Comparison of ENCODE assay signal across 18 cellular contexts in genomic region chr9:128715436-128715750, GRCh38. TPM values are rescaled to one million over a fixed set of nuclear protein-coding genes. Genes with fewer than 3 reads are reported as not detected.
DNase-seq lines count a peak whose midpoint lies in the region; ATAC-seq, FAIRE-seq and TF ChIP-seq lines count a peak whose summit lies in the region.
"Had no signal": no experiment of that assay in that cellular context is flagged by ENCODE, and none has a peak within 500 bp of the region (broad histone marks: within the 10 kb centered on the region; RNA-seq: fewer than 3 reads in every experiment).

No MANE protein-coding gene starts in this region.

- 100% methylated on average over 1 of the region's 6 CpGs for WGBS in right lobe of liver (ENCODE audit: insufficient coverage, low coverage, low lambda C conversion rate, missing lambda C conversion rate)
- 100% methylated on average over 6 of the region's 6 CpGs for WGBS in HepG2 (ENCODE audit: low lambda C conversion rate)

- no TSS peak for BruUV-seq in HepG2 (replicated peaks; lab: Mats Ljungman, UMichigan)

- H3K4me1 ChIP-seq in right lobe of liver (no peaks in the 10 kb centered on the region), HepG2 (ENCODE audit: insufficient read depth, low read length) (peaks cover 10% of the 10 kb centered on the region)
- H3K4me1 ChIP-seq: BE2C, SJSA1 had no signal

- no peak for TF ChIP-seq EP300 in HepG2 (IDR thresholded peaks at IDR 0.05; ENCODE audit: low read depth in 2 of 2, low read length in 2 of 2)
- no peak for TF ChIP-seq EP300 in HepG2 (CRISPR knock-in tag; IDR thresholded peaks at IDR 0.05; ENCODE audit: borderline replicate concordance)

- no peak overlapping the region for H3K9ac ChIP-seq in HepG2 (ENCODE audit: insufficient read depth, low read depth, low read length)

- H3K27ac ChIP-seq in right lobe of liver (no peak overlapping the region), HepG2 (ENCODE audit: extremely low read length, insufficient read depth, low read length) (no peak overlapping the region), coronary artery (no peak overlapping the region)
- H3K27ac ChIP-seq: SJSA1 had no signal

- TF ChIP-seq CTCF in right lobe of liver (IDR thresholded peaks at IDR 0.05) (no peak), HepG2 (CRISPR knock-in tag; IDR thresholded peaks at IDR 0.05) (no peak), coronary artery (IDR thresholded peaks at IDR 0.05) (no peak)

- no peak overlapping the region for H3K4me2 ChIP-seq in HepG2 (ENCODE audit: low read depth, low read length)

- no peak for FAIRE-seq in HepG2 (lab: Jason Lieb, UNC)
- FAIRE-seq: GM19239, H1 had no signal

- no peak for TF ChIP-seq RAD21 in HepG2 (CRISPR knock-in tag; IDR thresholded peaks at IDR 0.05)

- in situ Hi-C loops in HepG2 (cut with HindIII; ENCODE audit: extremely low pct_ligation_motif_present, low pct_unique_long_range_greater_than_20kb) = no loop called here

- TF ChIP-seq POLR2A in right lobe of liver (IDR thresholded peaks at IDR 0.05) (no peak), HepG2 (IDR thresholded peaks at IDR 0.05; ENCODE audit: insufficient read depth in 1 of 2, low read depth in 2 of 2, low read length in 2 of 2) (no peak)

- H3K4me3 ChIP-seq in right lobe of liver (no peak overlapping the region), HepG2 (replicated peaks in 1 of 3; ENCODE audit: insufficient read depth in 1 of 3, low read depth in 2 of 3, low read length in 3 of 3) (no peak overlapping the region), coronary artery (no peak overlapping the region)
- H3K4me3 ChIP-seq: SJSA1 had no signal

- no peaks in the 10 kb centered on the region for H3K9me3 ChIP-seq in right lobe of liver
- H3K9me3 ChIP-seq in HepG2 (ENCODE audit: low read length) = no peaks in the 10 kb centered on the region
- H3K9me3 ChIP-seq: BE2C, SJSA1 had no signal

- POLR2A ChIA-PET in HepG2 (lab: Yijun Ruan, JAX) = no interaction called here

- no peak for ATAC-seq in right lobe of liver
- ATAC-seq in HepG2 = no peak

- peak in 2 of 3 donors; percentile 4 to 7 for DNase-seq in right lobe of liver
- DNase-seq in HepG2 (ENCODE audit: low spot score) = no peak
- DNase-seq in coronary artery (ENCODE audit: low spot score) = peak; percentile 17
- no peak for DNase-seq in NCI-H2081 treated with DMSO at 0.1 percent for 48 hours (lab: John Stamatoyannopoulos, UW)
- DNase-seq in NK-92 treated with Interleukin-12 subunit alpha and Interleukin-12 subunit beta, amount 100 ng/mL, for 24 hours (lab: John Stamatoyannopoulos, UW) = no peak
- DNase-seq: BE2C; CD4-positive, CD25-positive, alpha-beta regulatory T cell; EL; GF-D8; MM.1S; NCI-H1092; NCI-H1436 treated with DMSO at 0.1 percent for 48 hours; NCI-H1930; NCI-H2227 treated with DMSO at 0.1 percent for 48 hours; NCI-H510A had no signal

- intact Hi-C loops in right lobe of liver (cut with DNase I) = no loop called here
- intact Hi-C loops in HepG2 (cut with micrococcal nuclease; ENCODE audit: unreplicated experiment) = no loop called here

- H3K27me3 ChIP-seq in right lobe of liver (no peaks in the 10 kb centered on the region), HepG2 (ENCODE audit: control insufficient read depth in 1 of 2, insufficient read depth in 2 of 2, low read length in 2 of 2) (no peaks in the 10 kb centered on the region)
- H3K27me3 ChIP-seq: BE2C, SJSA1 had no signal

- H3K79me2 ChIP-seq in HepG2 (ENCODE audit: insufficient read depth, low read length) = no peaks in the 10 kb centered on the region

- no peaks in the 10 kb centered on the region for H4K20me1 ChIP-seq in HepG2 (ENCODE audit: insufficient read depth, low read length)

- H2AFZ ChIP-seq in HepG2 (ENCODE audit: low read length) = no peak overlapping the region

- H3K36me3 ChIP-seq in right lobe of liver (no peaks in the 10 kb centered on the region), HepG2 (replicated peaks in 1 of 2; ENCODE audit: control insufficient read depth in 1 of 2, insufficient read depth in 2 of 2, low read length in 2 of 2) (peaks cover 7 to 19% of the 10 kb centered on the region in 2 experiments; a peak in 3 of 5 replicates)
- H3K36me3 ChIP-seq: BE2C had no signal

- CTCF ChIA-PET in HepG2 (lab: Yijun Ruan, JAX; ENCODE audit: low intra/inter-chr PET ratio, low total read pairs) = no interaction called here

RNA-seq across cellular contexts. Expression of gene ZDHHC12, which starts 8.5 kb away (rescaled TPM):
- total RNA-seq in right lobe of liver (10 to 100 TPM; 14.1 to 46.1 (median 22.7) TPM), HepG2 (2016; rRNA removed; fragmentation: Illumina TruSeq; extraction: Trizol) (18.3 and 28.0 TPM in 2 replicates)
- total RNA-seq in HepG2 (2016; cell fraction: cytosol; rRNA removed; fragmentation: Illumina TruSeq; extraction: Trizol; ENCODE audit: low read depth) = 51.5 and 53.9 TPM in 2 replicates
- total RNA-seq in HepG2 (2016; cell fraction: insoluble cytoplasmic fraction; rRNA removed; fragmentation: Illumina TruSeq; extraction: Trizol) = 16.7 and 27.4 TPM in 2 replicates
- 51.9 and 59.6 TPM in 2 replicates for total RNA-seq in HepG2 (2016; cell fraction: membrane; rRNA removed; fragmentation: Illumina TruSeq; extraction: Trizol)
- 16.4 and 20.2 TPM in 2 replicates for total RNA-seq in HepG2 (2016; cell fraction: nucleus; rRNA removed; fragmentation: Illumina TruSeq; extraction: Trizol)
- polyA plus RNA-seq in HepG2 (2011; rRNA removed) = 25.4 and 29.8 TPM in 2 replicates
- 15.9 and 40.6 TPM in 2 replicates for polyA plus RNA-seq in HepG2 (2011; cell fraction: cytosol; rRNA removed)
- polyA plus RNA-seq in HepG2 (2011; cell fraction: nucleus; rRNA removed) = 29.4 and 31.6 TPM in 2 replicates
- polyA plus RNA-seq in HepG2 (2012) = 11.6 and 12.2 TPM in 2 replicates
- 84.8 and 87.3 TPM in 2 replicates for polyA plus RNA-seq in HepG2 (2016; cell fraction: cytosol; fragmentation: Illumina TruSeq; extraction: Trizol; ENCODE audit: low read depth)
- 22.5 and 29.9 TPM in 2 replicates for polyA plus RNA-seq in HepG2 (2016; cell fraction: insoluble cytoplasmic fraction; fragmentation: Illumina TruSeq; extraction: Trizol; ENCODE audit: low read depth)
- polyA plus RNA-seq in HepG2 (2016; cell fraction: membrane; fragmentation: Illumina TruSeq; extraction: Trizol; ENCODE audit: low read depth) = 72.3 and 73.2 TPM in 2 replicates
- 36.7 and 39.0 TPM in 2 replicates for polyA plus RNA-seq in HepG2 (2016; cell fraction: nucleus; fragmentation: Illumina TruSeq; extraction: Trizol; ENCODE audit: insufficient read depth, low read depth)
- 29.6 and 45.3 TPM in 2 replicates for polyA minus RNA-seq in HepG2 (2011; rRNA and poly(A)+ RNA removed; ENCODE audit: low replicate concordance)
- 11.2 and 11.3 TPM in 2 replicates for polyA minus RNA-seq in HepG2 (2011; cell fraction: cytosol; rRNA and poly(A)+ RNA removed)
- polyA minus RNA-seq in HepG2 (2011; cell fraction: nucleus; rRNA and poly(A)+ RNA removed) = 6.6 and 8.6 TPM in 2 replicates

RNA-seq across cellular contexts. Expression of gene PKN3, which starts 13.1 kb away (rescaled TPM):
- total RNA-seq in right lobe of liver = 1 to 10 TPM in 5 of 6 experiments, under 1 TPM in 1; 0.81 to 4.9 (median 2.4) TPM
- 8.3 and 13.2 TPM in 2 replicates for total RNA-seq in HepG2 (2016; rRNA removed; fragmentation: Illumina TruSeq; extraction: Trizol)
- total RNA-seq in HepG2 (2016; cell fraction: cytosol; rRNA removed; fragmentation: Illumina TruSeq; extraction: Trizol; ENCODE audit: low read depth) = 3.5 and 3.9 TPM in 2 replicates
- 7.5 and 13.4 TPM in 2 replicates for total RNA-seq in HepG2 (2016; cell fraction: insoluble cytoplasmic fraction; rRNA removed; fragmentation: Illumina TruSeq; extraction: Trizol)
- 7.9 and 8.7 TPM in 2 replicates for total RNA-seq in HepG2 (2016; cell fraction: membrane; rRNA removed; fragmentation: Illumina TruSeq; extraction: Trizol)
- total RNA-seq in HepG2 (2016; cell fraction: nucleus; rRNA removed; fragmentation: Illumina TruSeq; extraction: Trizol) = 9.4 and 10.2 TPM in 2 replicates
- 9.2 and 10.5 TPM in 2 replicates for polyA plus RNA-seq in HepG2 (2011; rRNA removed)
- 7.2 and 10.2 TPM in 2 replicates for polyA plus RNA-seq in HepG2 (2011; cell fraction: cytosol; rRNA removed)
- polyA plus RNA-seq in HepG2 (2011; cell fraction: nucleus; rRNA removed) = 27.1 and 49.1 TPM in 2 replicates
- 5.4 and 6.9 TPM in 2 replicates for polyA plus RNA-seq in HepG2 (2012)
- 3.8 and 4.1 TPM in 2 replicates for polyA plus RNA-seq in HepG2 (2016; cell fraction: cytosol; fragmentation: Illumina TruSeq; extraction: Trizol; ENCODE audit: low read depth)
- 13.4 and 15.9 TPM in 2 replicates for polyA plus RNA-seq in HepG2 (2016; cell fraction: insoluble cytoplasmic fraction; fragmentation: Illumina TruSeq; extraction: Trizol; ENCODE audit: low read depth)
- 6.4 and 7.7 TPM in 2 replicates for polyA plus RNA-seq in HepG2 (2016; cell fraction: membrane; fragmentation: Illumina TruSeq; extraction: Trizol; ENCODE audit: low read depth)
- polyA plus RNA-seq in HepG2 (2016; cell fraction: nucleus; fragmentation: Illumina TruSeq; extraction: Trizol; ENCODE audit: insufficient read depth, low read depth) = 38.0 and 40.4 TPM in 2 replicates
- 23.6 and 48.2 TPM in 2 replicates for polyA minus RNA-seq in HepG2 (2011; rRNA and poly(A)+ RNA removed; ENCODE audit: low replicate concordance)
- 6.9 and 13.8 TPM in 2 replicates for polyA minus RNA-seq in HepG2 (2011; cell fraction: cytosol; rRNA and poly(A)+ RNA removed)
- 4.0 and 6.2 TPM in 2 replicates for polyA minus RNA-seq in HepG2 (2011; cell fraction: nucleus; rRNA and poly(A)+ RNA removed)

RNA-seq across cellular contexts. Expression of gene SET, which starts 26.4 kb away (rescaled TPM):
- total RNA-seq in right lobe of liver (100 to 1,000 TPM in 2 of 6 experiments, 10 to 100 TPM in 4; 57.4 to 110 (median 82.6) TPM), HepG2 (2016; rRNA removed; fragmentation: Illumina TruSeq; extraction: Trizol) (611 and 724 TPM in 2 replicates)
- 134 and 142 TPM in 2 replicates for total RNA-seq in HepG2 (2016; cell fraction: cytosol; rRNA removed; fragmentation: Illumina TruSeq; extraction: Trizol; ENCODE audit: low read depth)
- 623 and 704 TPM in 2 replicates for total RNA-seq in HepG2 (2016; cell fraction: insoluble cytoplasmic fraction; rRNA removed; fragmentation: Illumina TruSeq; extraction: Trizol)
- total RNA-seq in HepG2 (2016; cell fraction: membrane; rRNA removed; fragmentation: Illumina TruSeq; extraction: Trizol) = 360 and 385 TPM in 2 replicates
- total RNA-seq in HepG2 (2016; cell fraction: nucleus; rRNA removed; fragmentation: Illumina TruSeq; extraction: Trizol) = 226 and 251 TPM in 2 replicates
- 72.8 and 94.2 TPM in 2 replicates for polyA plus RNA-seq in HepG2 (2011; rRNA removed)
- polyA plus RNA-seq in HepG2 (2011; cell fraction: cytosol; rRNA removed) = 44.1 and 56.3 TPM in 2 replicates
- 48.5 and 49.6 TPM in 2 replicates for polyA plus RNA-seq in HepG2 (2011; cell fraction: nucleus; rRNA removed)
- polyA plus RNA-seq in HepG2 (2012) = 275 and 331 TPM in 2 replicates
- polyA plus RNA-seq in HepG2 (2016; cell fraction: cytosol; fragmentation: Illumina TruSeq; extraction: Trizol; ENCODE audit: low read depth) = 120 and 147 TPM in 2 replicates
- 668 and 723 TPM in 2 replicates for polyA plus RNA-seq in HepG2 (2016; cell fraction: insoluble cytoplasmic fraction; fragmentation: Illumina TruSeq; extraction: Trizol; ENCODE audit: low read depth)
- polyA plus RNA-seq in HepG2 (2016; cell fraction: membrane; fragmentation: Illumina TruSeq; extraction: Trizol; ENCODE audit: low read depth) = 247 and 252 TPM in 2 replicates
- 360 TPM in 2 replicates for polyA plus RNA-seq in HepG2 (2016; cell fraction: nucleus; fragmentation: Illumina TruSeq; extraction: Trizol; ENCODE audit: insufficient read depth, low read depth)
- 44.1 and 254 TPM in 2 replicates for polyA minus RNA-seq in HepG2 (2011; rRNA and poly(A)+ RNA removed; ENCODE audit: low replicate concordance)
- polyA minus RNA-seq in HepG2 (2011; cell fraction: cytosol; rRNA and poly(A)+ RNA removed) = 141 and 156 TPM in 2 replicates
- 82.4 and 87.9 TPM in 2 replicates for polyA minus RNA-seq in HepG2 (2011; cell fraction: nucleus; rRNA and poly(A)+ RNA removed)

RNA-seq across cellular contexts. Expression of gene ZER1, which starts 56.3 kb away (rescaled TPM):
- 10 to 100 TPM; 13.4 to 21.8 (median 16.0) TPM for total RNA-seq in right lobe of liver
- 7.7 and 9.1 TPM in 2 replicates for total RNA-seq in HepG2 (2016; rRNA removed; fragmentation: Illumina TruSeq; extraction: Trizol)
- total RNA-seq in HepG2 (2016; cell fraction: cytosol; rRNA removed; fragmentation: Illumina TruSeq; extraction: Trizol; ENCODE audit: low read depth) = 3.8 TPM in 2 replicates
- total RNA-seq in HepG2 (2016; cell fraction: insoluble cytoplasmic fraction; rRNA removed; fragmentation: Illumina TruSeq; extraction: Trizol) = 7.2 and 8.2 TPM in 2 replicates
- total RNA-seq in HepG2 (2016; cell fraction: membrane; rRNA removed; fragmentation: Illumina TruSeq; extraction: Trizol) = 8.5 and 8.7 TPM in 2 replicates
- total RNA-seq in HepG2 (2016; cell fraction: nucleus; rRNA removed; fragmentation: Illumina TruSeq; extraction: Trizol) = 5.5 and 5.8 TPM in 2 replicates
- polyA plus RNA-seq in HepG2 (2011; rRNA removed) = 40.0 and 43.9 TPM in 2 replicates
- 20.7 and 30.4 TPM in 2 replicates for polyA plus RNA-seq in HepG2 (2011; cell fraction: cytosol; rRNA removed)
- 40.7 and 47.4 TPM in 2 replicates for polyA plus RNA-seq in HepG2 (2011; cell fraction: nucleus; rRNA removed)
- 12.9 and 16.4 TPM in 2 replicates for polyA plus RNA-seq in HepG2 (2012)
- polyA plus RNA-seq in HepG2 (2016; cell fraction: cytosol; fragmentation: Illumina TruSeq; extraction: Trizol; ENCODE audit: low read depth) = 2.2 and 3.0 TPM in 2 replicates
- polyA plus RNA-seq in HepG2 (2016; cell fraction: insoluble cytoplasmic fraction; fragmentation: Illumina TruSeq; extraction: Trizol; ENCODE audit: low read depth) = 7.0 and 8.8 TPM in 2 replicates
- polyA plus RNA-seq in HepG2 (2016; cell fraction: membrane; fragmentation: Illumina TruSeq; extraction: Trizol; ENCODE audit: low read depth) = 5.5 and 6.2 TPM in 2 replicates
- 7.5 and 8.6 TPM in 2 replicates for polyA plus RNA-seq in HepG2 (2016; cell fraction: nucleus; fragmentation: Illumina TruSeq; extraction: Trizol; ENCODE audit: insufficient read depth, low read depth)
- 73.9 and 109 TPM in 2 replicates for polyA minus RNA-seq in HepG2 (2011; rRNA and poly(A)+ RNA removed; ENCODE audit: low replicate concordance)
- polyA minus RNA-seq in HepG2 (2011; cell fraction: cytosol; rRNA and poly(A)+ RNA removed) = 18.8 and 24.2 TPM in 2 replicates
- 12.8 and 14.9 TPM in 2 replicates for polyA minus RNA-seq in HepG2 (2011; cell fraction: nucleus; rRNA and poly(A)+ RNA removed)

RNA-seq across cellular contexts. Expression of gene DYNC2I2, which starts 58.7 kb away (rescaled TPM):
- total RNA-seq in right lobe of liver (10 to 100 TPM; 11.8 to 23.9 (median 18.8) TPM), HepG2 (2016; rRNA removed; fragmentation: Illumina TruSeq; extraction: Trizol) (31.1 and 40.2 TPM in 2 replicates)
- 35.7 and 35.9 TPM in 2 replicates for total RNA-seq in HepG2 (2016; cell fraction: cytosol; rRNA removed; fragmentation: Illumina TruSeq; extraction: Trizol; ENCODE audit: low read depth)
- total RNA-seq in HepG2 (2016; cell fraction: insoluble cytoplasmic fraction; rRNA removed; fragmentation: Illumina TruSeq; extraction: Trizol) = 30.0 and 41.4 TPM in 2 replicates
- total RNA-seq in HepG2 (2016; cell fraction: membrane; rRNA removed; fragmentation: Illumina TruSeq; extraction: Trizol) = 44.4 and 48.2 TPM in 2 replicates
- total RNA-seq in HepG2 (2016; cell fraction: nucleus; rRNA removed; fragmentation: Illumina TruSeq; extraction: Trizol) = 29.1 and 30.6 TPM in 2 replicates
- polyA plus RNA-seq in HepG2 (2011; rRNA removed) = 12.5 and 13.7 TPM in 2 replicates
- polyA plus RNA-seq in HepG2 (2011; cell fraction: cytosol; rRNA removed) = 8.1 and 18.6 TPM in 2 replicates
- polyA plus RNA-seq in HepG2 (2011; cell fraction: nucleus; rRNA removed) = 38.0 and 51.4 TPM in 2 replicates
- polyA plus RNA-seq in HepG2 (2012) = 3.2 and 5.6 TPM in 2 replicates
- polyA plus RNA-seq in HepG2 (2016; cell fraction: cytosol; fragmentation: Illumina TruSeq; extraction: Trizol; ENCODE audit: low read depth) = 38.3 and 39.4 TPM in 2 replicates
- polyA plus RNA-seq in HepG2 (2016; cell fraction: insoluble cytoplasmic fraction; fragmentation: Illumina TruSeq; extraction: Trizol; ENCODE audit: low read depth) = 29.4 and 33.1 TPM in 2 replicates
- polyA plus RNA-seq in HepG2 (2016; cell fraction: membrane; fragmentation: Illumina TruSeq; extraction: Trizol; ENCODE audit: low read depth) = 37.6 and 43.8 TPM in 2 replicates
- polyA plus RNA-seq in HepG2 (2016; cell fraction: nucleus; fragmentation: Illumina TruSeq; extraction: Trizol; ENCODE audit: insufficient read depth, low read depth) = 49.9 and 51.2 TPM in 2 replicates
- 21.4 and 223 TPM in 2 replicates for polyA minus RNA-seq in HepG2 (2011; rRNA and poly(A)+ RNA removed; ENCODE audit: low replicate concordance)
- 7.2 and 10.8 TPM in 2 replicates for polyA minus RNA-seq in HepG2 (2011; cell fraction: cytosol; rRNA and poly(A)+ RNA removed)
- 9.3 and 12.7 TPM in 2 replicates for polyA minus RNA-seq in HepG2 (2011; cell fraction: nucleus; rRNA and poly(A)+ RNA removed)

Comparison
In these comparisons a context has a peak if more than half of its experiments do, and no peak if none do; other contexts are left out.
1. DNase-seq: peak in right lobe of liver (2 of 3) and coronary artery (single experiment); none in HepG2 (single experiment), NCI-H2081 treated with DMSO at 0.1 percent for 48 hours (single experiment) and NK-92 treated with Interleukin-12 subunit alpha and Interleukin-12 subunit beta, amount 100 ng/mL, for 24 hours (single experiment).